ENCODE assay signal across 13 cellular contexts in genomic region chr12:112606611-112607366, GRCh38.
"Had no signal": no experiment of that assay in that cellular context is flagged by ENCODE, and none has a peak within 500 bp of the region (broad histone marks: within the 10 kb centered on the region; RNA-seq: fewer than 3 reads in every experiment).

No MANE protein-coding gene starts in this region.

- H3K36me3 Mint-ChIP-seq: activated naive CD8-positive, alpha-beta T cell; naive thymus-derived CD4-positive, alpha-beta T cell had no signal

- H3K4me3 Mint-ChIP-seq: activated B cell treated with CpG ODN at 0.5 μM for 24 hours; activated naive CD8-positive, alpha-beta T cell; activated T-cell treated with anti-CD3 and anti-CD28 coated beads, Interleukin-2, amount 50 U/mL, for 72 hours; naive thymus-derived CD4-positive, alpha-beta T cell had no signal

- H3K4me1 Mint-ChIP-seq: activated B cell treated with CpG ODN at 0.5 μM for 24 hours; naive thymus-derived CD4-positive, alpha-beta T cell had no signal

- H3K27me3 ChIP-seq: ovary had no signal

- DNase-seq: activated B cell treated with CpG ODN at 0.5 μM for 24 hours; activated CD4-positive, alpha-beta T cell treated with anti-CD3 and anti-CD28 coated beads for 48 hours; activated CD8-positive, alpha-beta memory T cell treated with anti-CD3 and anti-CD28 coated beads, Interleukin-2, amount 50 U/mL, for 48 hours; activated gamma-delta T cell; activated T-cell treated with anti-CD3 and anti-CD28 coated beads, Interleukin-2, amount 50 U/mL, for 72 hours; amniotic stem cell; mucosa of descending colon; naive thymus-derived CD4-positive, alpha-beta T cell; ovary; stimulated activated CD4-positive, alpha-beta T cell treated with anti-CD3 and anti-CD28 coated beads, Interleukin-1b, Interleukin-23, amount 100 ng/mL, for 48 hours had no signal

- H3K9me3 Mint-ChIP-seq: activated T-cell treated with anti-CD3 and anti-CD28 coated beads, Interleukin-2, amount 50 U/mL, for 72 hours had no signal

- H3K9me3 ChIP-seq: mucosa of descending colon, ovary, thoracic aorta had no signal

- ATAC-seq: activated T-cell treated with anti-CD3 and anti-CD28 coated beads, Interleukin-2, amount 50 U/mL, for 72 hours; left lobe of liver; mucosa of descending colon; naive thymus-derived CD4-positive, alpha-beta T cell had no signal

- H3K4me3 ChIP-seq: mucosa of descending colon, ovary, thoracic aorta had no signal

- H3K27ac Mint-ChIP-seq: activated B cell treated with CpG ODN at 0.5 μM for 24 hours; activated naive CD8-positive, alpha-beta T cell; activated T-cell treated with anti-CD3 and anti-CD28 coated beads, Interleukin-2, amount 50 U/mL, for 72 hours; naive thymus-derived CD4-positive, alpha-beta T cell had no signal

- H3K36me3 ChIP-seq: ovary, thoracic aorta had no signal

- H3K27ac ChIP-seq: ovary, thoracic aorta had no signal
